ENCODE assay signal across 1 cellular context in genomic region chr1:94616503-94616902, GRCh38.
TF ChIP-seq lines count a peak whose summit lies in the region.

No MANE protein-coding gene starts in this region.

TF ChIP-seq in SK-N-SH, 30 proteins besides CTCF, POLR2A, EP300 and RAD21 (continued from another document):
- TF ChIP-seq PBX3 (IDR thresholded peaks at IDR 0.05) (no peak), USF1 (IDR thresholded peaks at IDR 0.05; ENCODE audit: borderline replicate concordance, low read depth) (no peak), MXI1 (IDR thresholded peaks at IDR 0.05; ENCODE audit: low read depth, low read length) (no peak), NFIC (IDR thresholded peaks at IDR 0.05; ENCODE audit: borderline replicate concordance) (no peak), SIN3A (IDR thresholded peaks at IDR 0.05; ENCODE audit: borderline replicate concordance, low read depth, low read length) (no peak), ELF1 (IDR thresholded peaks at IDR 0.05) (no peak), JUND (IDR thresholded peaks at IDR 0.05) (no peak), MAX (IDR thresholded peaks at IDR 0.05; ENCODE audit: low read depth) (no peak), FOXM1 (IDR thresholded peaks at IDR 0.05; ENCODE audit: low read depth) (no peak), RXRA (IDR thresholded peaks at IDR 0.05; ENCODE audit: borderline replicate concordance, low read depth) (no peak), NRF1 (IDR thresholded peaks at IDR 0.05; ENCODE audit: low read depth, low read length) (no peak), GATA2 (CRISPR knock-in tag; IDR thresholded peaks at IDR 0.05) (no peak), FOXJ3 (CRISPR knock-in tag; IDR thresholded peaks at IDR 0.05) (no peak), YY1 (IDR thresholded peaks at IDR 0.05; ENCODE audit: low read depth) (no peak)
